Comparison of ENCODE assay signal across 8 cellular contexts in genomic region chr10:124093076-124093773, GRCh38. TPM values are rescaled to one million over a fixed set of nuclear protein-coding genes. Genes with fewer than 3 reads are reported as not detected.
DNase-seq lines count a peak whose midpoint lies in the region; ATAC-seq and TF ChIP-seq lines count a peak whose summit lies in the region.

Gene CHST15 (minus strand): TSS chr10:124093598. CDS start chr10:124046212, 47,386 bp downstream.

- H3K36me3 Mint-ChIP-seq in WTC11 (no peaks in the 10 kb centered on the region; the same call in 1 of the 2 replicates), neural crest cell (ENCODE audit: low read depth) (no peaks in the 10 kb centered on the region)

- H3K9me3 Mint-ChIP-seq in WTC11 (peaks cover 5% of the 10 kb centered on the region), neural crest cell (no peaks in the 10 kb centered on the region)

- H3K4me3 Mint-ChIP-seq in WTC11 (peak within 1 kb of the TSS; percentile 65), neural crest cell (peak within 1 kb of the TSS; percentile 88)

- H3K27ac ChIP-seq in foreskin keratinocyte, result peak within 1 kb of the TSS; percentile 99

- POLR2A ChIA-PET in WTC11 (lab: Charles Lee), result interaction anchor here (0.6 to 1.0 kb wide), 2 partner anchors 8 to 114 kb away, joined by 3 read pairs; no protein-coding TSS in a partner anchor

- ATAC-seq in WTC11 (peak; percentile 15), foreskin keratinocyte (peak; percentile 61), GM18867 (IDR thresholded peaks at IDR 0.05; ENCODE audit: unreplicated experiment) (no peak), GM18907 (IDR thresholded peaks at IDR 0.05; ENCODE audit: unreplicated experiment) (no peak)

- H3K4me1 ChIP-seq in HAP-1, result no peaks in the 10 kb centered on the region
- H3K4me1 ChIP-seq in foreskin keratinocyte, result peaks cover 15% of the 10 kb centered on the region

- H3K4me3 ChIP-seq in HAP-1, result peak within 1 kb of the TSS; percentile 36

- H3K27me3 Mint-ChIP-seq in WTC11 (ENCODE audit: low read depth), result peaks cover 61% of the 10 kb centered on the region
- H3K27me3 Mint-ChIP-seq in neural crest cell (ENCODE audit: low read depth), result peaks cover 88% of the 10 kb centered on the region

- H3K9me3 ChIP-seq in HAP-1, result no peaks in the 10 kb centered on the region

- H3K27me3 ChIP-seq in HAP-1 (ENCODE audit: low read depth) (peaks cover 26% of the 10 kb centered on the region), foreskin keratinocyte (peaks cover 1% of the 10 kb centered on the region)

- H3K27ac Mint-ChIP-seq in WTC11 (no peak within 1 kb of the TSS), neural crest cell (ENCODE audit: unreplicated experiment) (no peak within 1 kb of the TSS)

- H3K36me3 ChIP-seq in HAP-1 (replicated peaks), result no peaks in the 10 kb centered on the region

- TF ChIP-seq CTCF in WTC11 (IDR thresholded peaks at IDR 0.05) (no peak), foreskin keratinocyte (conservative IDR thresholded peaks at IDR 0.05) (no peak), neural crest cell (conservative IDR thresholded peaks at IDR 0.05) (no peak)

- CTCF ChIA-PET in WTC11 (lab: Charles Lee), result interaction anchor here (0.6 to 7.3 kb wide), 7 partner anchors 9 to 1389 kb away, joined by 3 to 64 read pairs (median 3); no protein-coding TSS in a partner anchor

- peaks cover 30% of the 10 kb centered on the region for H3K4me1 Mint-ChIP-seq in WTC11
- peaks cover 9% of the 10 kb centered on the region for H3K4me1 Mint-ChIP-seq in neural crest cell

- DNase-seq in DMS114 treated with DMSO at 0.1 percent for 48 hours (lab: John Stamatoyannopoulos, UW; ENCODE audit: unreplicated experiment) (peak; percentile 23), HAP-1 (ENCODE audit: low spot score in 2 of 2) (peak in 1 of 2 experiments; percentile 58), WTC11 (ENCODE audit: low spot score) (peak; percentile 71), foreskin keratinocyte (peak; percentile 73 to 85), neural crest cell (ENCODE audit: low read depth, low spot score) (peak; percentile 22)
- no peak for DNase-seq in activated CD8-positive, alpha-beta memory T cell treated with anti-CD3 and anti-CD28 coated beads for 24 hours

- in situ Hi-C loops in HAP-1 (cut with MboI; ENCODE audit: low sequenced_read_pairs), result no loop called here

TF ChIP-seq in WTC11, 78 proteins besides CTCF, POLR2A, EP300 and RAD21 (continues in another document):
- TF ChIP-seq IRF2 (CRISPR knock-in tag; IDR thresholded peaks at IDR 0.05; ENCODE audit: borderline replicate concordance, low read depth) (no peak), HMGXB4 (CRISPR knock-in tag; IDR thresholded peaks at IDR 0.05) (0 out of 2 replicates have a peak, but pooled peaks have one; percentile 54), ERG (CRISPR knock-in tag; IDR thresholded peaks at IDR 0.05) (no peak), ESRRA (CRISPR knock-in tag; IDR thresholded peaks at IDR 0.05; ENCODE audit: borderline replicate concordance) (no peak), FOXK1 (CRISPR knock-in tag; IDR thresholded peaks at IDR 0.05) (peak; percentile 60; the same call in 1 of the 2 replicates), E2F4 (CRISPR knock-in tag; IDR thresholded peaks at IDR 0.05; ENCODE audit: borderline replicate concordance, low read depth) (no peak), ZNF425 (CRISPR knock-in tag; conservative IDR thresholded peaks at IDR 0.05) (no peak), NFYB (CRISPR knock-in tag; conservative IDR thresholded peaks at IDR 0.05; ENCODE audit: low read depth) (no peak), CBFB (CRISPR knock-in tag; IDR thresholded peaks at IDR 0.05; ENCODE audit: low read depth) (no peak), PREB (CRISPR knock-in tag; IDR thresholded peaks at IDR 0.05; ENCODE audit: borderline replicate concordance) (no peak), TP53 (CRISPR knock-in tag; IDR thresholded peaks at IDR 0.05) (0 out of 2 replicates have a peak, but pooled peaks have one; percentile 7)

RNA-seq across cellular contexts. Expression of gene CHST15, which starts in this region (rescaled TPM):
- total RNA-seq in WTC11 (2021), result 7.9 to 10.7 TPM (median 9.1 TPM) in 3 replicates
- total RNA-seq in foreskin keratinocyte, result 28.2 and 31.9 TPM in 2 replicates
- 13.0 and 13.4 TPM in 2 replicates for polyA plus RNA-seq in foreskin keratinocyte
- total RNA-seq in neural crest cell, result 1.3 and 1.5 TPM in 2 replicates

Comparison
In these comparisons a context has a peak if more than half of its experiments do, and no peak if none do; other contexts are left out.
1. ATAC-seq: peak in WTC11 (single experiment) and foreskin keratinocyte (single experiment); none in GM18867 (single experiment) and GM18907 (single experiment).